8 cellular contexts compared by ENCODE assay signal in genomic region chr3:55690746-55691540, GRCh38.
DNase-seq lines count a peak whose midpoint lies in the region; ATAC-seq and TF ChIP-seq lines count a peak whose summit lies in the region.

No MANE protein-coding gene starts in this region.

- BruUV-seq in IMR-90 (replicated peaks; lab: Mats Ljungman, UMichigan) = no TSS peak

- TF ChIP-seq CTCF in IMR-90 (conservative IDR thresholded peaks at IDR 0.05; ENCODE audit: low read depth, low read length) = no peak
- no peak for TF ChIP-seq CTCF in RWPE1 (conservative IDR thresholded peaks at IDR 0.05; ENCODE audit: low read depth)

- H2AK9ac ChIP-seq in IMR-90 (replicated peaks; ENCODE audit: low read depth, low read length, poor library complexity) = no peak overlapping the region

- H3K18ac ChIP-seq in IMR-90 (ENCODE audit: low read depth, low read length) = no peak overlapping the region

- no peak overlapping the region for H2BK5ac ChIP-seq in IMR-90 (ENCODE audit: low read depth, low read length, poor library complexity, severe bottlenecking)

- H3K27ac ChIP-seq in IMR-90 (ENCODE audit: insufficient read depth, low read length) = no peak overlapping the region
- no peak overlapping the region for H3K27ac ChIP-seq in RWPE1

- in situ Hi-C loops in Caki2 (cut with HindIII; ENCODE audit: low pct_unique_long_range_greater_than_20kb, low sequenced_read_pairs) = no loop called here
- in situ Hi-C loops in IMR-90 (cut with MboI; ENCODE audit: low sequenced_read_pairs) = no loop called here

- no peak overlapping the region; the same call in 1 of the 2 replicates for H3K14ac ChIP-seq in IMR-90 (replicated peaks; ENCODE audit: low read depth, low read length)

- H3K4me2 ChIP-seq in IMR-90 (ENCODE audit: low read depth, low read length) = no peak overlapping the region

- no peaks in the 10 kb centered on the region for H3K4me1 Mint-ChIP-seq in activated T-cell treated with anti-CD3 and anti-CD28 coated beads, Interleukin-2, amount 50 U/mL, for 4 hours (ENCODE audit: low read depth)

- H3K9me1 ChIP-seq in IMR-90 (ENCODE audit: insufficient read depth, low read length) = peaks cover 11% of the 10 kb centered on the region

- intact Hi-C loops in IMR-90 (cut with micrococcal nuclease) = no loop called here

- no peak overlapping the region for H2AFZ ChIP-seq in IMR-90 (replicated peaks; ENCODE audit: low read length, poor library complexity)

- CTCF ChIA-PET in IMR-90 (lab: Yijun Ruan, JAX) = no interaction called here
- CTCF ChIA-PET in RWPE1 (lab: Yijun Ruan, JAX) = no interaction called here

- no peaks in the 10 kb centered on the region for H3K27me3 ChIP-seq in IMR-90 (ENCODE audit: control insufficient read depth, insufficient read depth, low read length)

- H4K8ac ChIP-seq in IMR-90 (ENCODE audit: low read depth in 2 of 2, low read length in 2 of 2) = no peak overlapping the region

- no peak overlapping the region for H3K23ac ChIP-seq in IMR-90 (ENCODE audit: low read depth, low read length)

- peaks cover 12% of the 10 kb centered on the region for H3K4me1 ChIP-seq in IMR-90 (ENCODE audit: control insufficient read depth, insufficient read depth, low read length)

- no peaks in the 10 kb centered on the region for H3K36me3 ChIP-seq in IMR-90 (ENCODE audit: control insufficient read depth, insufficient read depth, low read length)

- WGBS in IMR-90 (ENCODE audit: extremely low coverage in 2 of 2, insufficient read length in 1 of 2), 2 experiments = no CpG with 5 or more reads among the region's 7 CpGs

- peak overlapping the region; percentile 42; the same call in 1 of the 2 replicates for H2BK120ac ChIP-seq in IMR-90 (ENCODE audit: low read depth, low read length)

- POLR2A ChIA-PET in IMR-90 (lab: Charles Lee; ENCODE audit: unreplicated experiment) (no interaction called here), RWPE1 (lab: Yijun Ruan, JAX; ENCODE audit: low non-redundant PET) (no interaction called here)

- no peaks in the 10 kb centered on the region for H3K27me3 Mint-ChIP-seq in activated T-cell treated with anti-CD3 and anti-CD28 coated beads, Interleukin-2, amount 50 U/mL, for 4 hours (ENCODE audit: low read depth)

- DNase-seq in Caki2 (ENCODE audit: low read depth) = peak; percentile 31
- DNase-seq in IMR-90 = no peak
- peak; percentile 10 for DNase-seq in fibroblast of gingiva (ENCODE audit: low read depth)
- no peak for DNase-seq in amniotic stem cell (lab: John Stamatoyannopoulos, UW)
- DNase-seq in DMS114 treated with DMSO at 0.1 percent for 48 hours (lab: John Stamatoyannopoulos, UW; ENCODE audit: unreplicated experiment) = no peak
- no peak for DNase-seq in RWPE1 (ENCODE audit: low spot score)
- no peak for DNase-seq in activated T-cell treated with anti-CD3 and anti-CD28 coated beads, Interleukin-2, amount 50 U/mL, for 4 hours

- H2AK5ac ChIP-seq in IMR-90 (ENCODE audit: low read depth, low read length) = 0 out of 2 replicates have a peak overlapping the region, but pooled peaks have one; percentile 16

- H2BK15ac ChIP-seq in IMR-90 (ENCODE audit: low read depth, low read length) = peak overlapping the region; percentile 61; the same call in 2 of the 3 replicates

- H3K79me1 ChIP-seq in IMR-90 (ENCODE audit: low read depth in 1 of 2, low read length in 2 of 2) = no peaks in the 10 kb centered on the region

- H3K9me3 ChIP-seq in IMR-90 (ENCODE audit: control insufficient read depth, insufficient read depth, low read length) = no peaks in the 10 kb centered on the region

- no peak overlapping the region for H3K56ac ChIP-seq in IMR-90 (ENCODE audit: extremely low read depth, insufficient read depth, low read length)

- no peaks in the 10 kb centered on the region for H3K9me3 Mint-ChIP-seq in activated T-cell treated with anti-CD3 and anti-CD28 coated beads, Interleukin-2, amount 50 U/mL, for 4 hours

- no peak overlapping the region for H3K9ac ChIP-seq in IMR-90 (ENCODE audit: low read depth, low read length)

- no peak overlapping the region for H4K5ac ChIP-seq in IMR-90 (ENCODE audit: low read depth, low read length)

- H3K4me3 ChIP-seq in IMR-90 (ENCODE audit: insufficient read depth, low read depth, low read length) = no peak overlapping the region

- ATAC-seq in GM19455 (IDR thresholded peaks at IDR 0.05; ENCODE audit: unreplicated experiment) = peak; percentile 72
- no peak for ATAC-seq in IMR-90 (ENCODE audit: low read depth)
- ATAC-seq in activated T-cell treated with anti-CD3 and anti-CD28 coated beads, Interleukin-2, amount 50 U/mL, for 4 hours = no peak

- no peak for TF ChIP-seq RAD21 in IMR-90 (IDR thresholded peaks at IDR 0.05; ENCODE audit: low read length)

- H4K20me1 ChIP-seq in IMR-90 (ENCODE audit: insufficient read depth, low read length) = no peaks in the 10 kb centered on the region

- H3K4ac ChIP-seq in IMR-90 (ENCODE audit: low read depth, low read length) = no peak overlapping the region

- dilution Hi-C loops in IMR-90 (cut with HindIII; ENCODE audit: low sequenced_read_pairs, unreplicated experiment) = no loop called here

- TF ChIP-seq POLR2A in IMR-90 (IDR thresholded peaks at IDR 0.05; ENCODE audit: low read depth, low read length) = no peak

- peak overlapping the region; percentile 30 for H2BK20ac ChIP-seq in IMR-90 (ENCODE audit: low read depth, low read length)

- H4K91ac ChIP-seq in IMR-90 (ENCODE audit: insufficient read depth, low read depth, low read length) = peak overlapping the region; percentile 29; the same call in 1 of the 2 replicates

- H3K4me3 Mint-ChIP-seq in activated T-cell treated with anti-CD3 and anti-CD28 coated beads, Interleukin-2, amount 50 U/mL, for 4 hours = no peak overlapping the region

- no peaks in the 10 kb centered on the region for H3K36me3 Mint-ChIP-seq in activated T-cell treated with anti-CD3 and anti-CD28 coated beads, Interleukin-2, amount 50 U/mL, for 4 hours (ENCODE audit: insufficient read depth)

TF ChIP-seq in IMR-90, 13 proteins besides CTCF, POLR2A, EP300 and RAD21:
- TF ChIP-seq SMC3 (IDR thresholded peaks at IDR 0.05; ENCODE audit: low read depth, low read length) (no peak), CEBPB (IDR thresholded peaks at IDR 0.05; ENCODE audit: low read depth, low read length) (no peak), RCOR1 (IDR thresholded peaks at IDR 0.05; ENCODE audit: insufficient replicate concordance, low read length) (no peak), MXI1 (IDR thresholded peaks at IDR 0.05; ENCODE audit: borderline replicate concordance, low read depth, low read length) (no peak), CHD1 (IDR thresholded peaks at IDR 0.05; ENCODE audit: low read depth, low read length) (no peak), BHLHE40 (IDR thresholded peaks at IDR 0.05; ENCODE audit: low read depth, low read length) (no peak), RFX5 (IDR thresholded peaks at IDR 0.05; ENCODE audit: low read depth, low read length) (no peak), NFE2L2 (IDR thresholded peaks at IDR 0.05; ENCODE audit: low read depth, low read length) (no peak), FOS (IDR thresholded peaks at IDR 0.05; ENCODE audit: low read depth, low read length) (no peak), MAFK (IDR thresholded peaks at IDR 0.05; ENCODE audit: low read depth, low read length) (no peak)
- TF ChIP-seq, protein P1, sequence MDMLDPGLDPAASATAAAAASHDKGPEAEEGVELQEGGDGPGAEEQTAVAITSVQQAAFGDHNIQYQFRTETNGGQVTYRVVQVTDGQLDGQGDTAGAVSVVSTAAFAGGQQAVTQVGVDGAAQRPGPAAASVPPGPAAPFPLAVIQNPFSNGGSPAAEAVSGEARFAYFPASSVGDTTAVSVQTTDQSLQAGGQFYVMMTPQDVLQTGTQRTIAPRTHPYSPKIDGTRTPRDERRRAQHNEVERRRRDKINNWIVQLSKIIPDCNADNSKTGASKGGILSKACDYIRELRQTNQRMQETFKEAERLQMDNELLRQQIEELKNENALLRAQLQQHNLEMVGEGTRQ (IDR thresholded peaks at IDR 0.05; ENCODE audit: low read depth, low read length) = no peak
- TF ChIP-seq, protein P2, sequence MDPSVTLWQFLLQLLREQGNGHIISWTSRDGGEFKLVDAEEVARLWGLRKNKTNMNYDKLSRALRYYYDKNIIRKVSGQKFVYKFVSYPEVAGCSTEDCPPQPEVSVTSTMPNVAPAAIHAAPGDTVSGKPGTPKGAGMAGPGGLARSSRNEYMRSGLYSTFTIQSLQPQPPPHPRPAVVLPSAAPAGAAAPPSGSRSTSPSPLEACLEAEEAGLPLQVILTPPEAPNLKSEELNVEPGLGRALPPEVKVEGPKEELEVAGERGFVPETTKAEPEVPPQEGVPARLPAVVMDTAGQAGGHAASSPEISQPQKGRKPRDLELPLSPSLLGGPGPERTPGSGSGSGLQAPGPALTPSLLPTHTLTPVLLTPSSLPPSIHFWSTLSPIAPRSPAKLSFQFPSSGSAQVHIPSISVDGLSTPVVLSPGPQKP (IDR thresholded peaks at IDR 0.05; ENCODE audit: borderline replicate concordance, low read depth, low read length) = no peak

Comparison
In these comparisons a context has a peak if more than half of its experiments do, and no peak if none do; other contexts are left out.
1. DNase-seq: peak in Caki2 (single experiment) and fibroblast of gingiva (single experiment); none in IMR-90 (single experiment), amniotic stem cell (single experiment), DMS114 treated with DMSO at 0.1 percent for 48 hours (single experiment), RWPE1 (single experiment) and activated T-cell treated with anti-CD3 and anti-CD28 coated beads, Interleukin-2, amount 50 U/mL, for 4 hours (single experiment).